ENCODE assay signal across 19 cellular contexts in the genomic region with DNA sequence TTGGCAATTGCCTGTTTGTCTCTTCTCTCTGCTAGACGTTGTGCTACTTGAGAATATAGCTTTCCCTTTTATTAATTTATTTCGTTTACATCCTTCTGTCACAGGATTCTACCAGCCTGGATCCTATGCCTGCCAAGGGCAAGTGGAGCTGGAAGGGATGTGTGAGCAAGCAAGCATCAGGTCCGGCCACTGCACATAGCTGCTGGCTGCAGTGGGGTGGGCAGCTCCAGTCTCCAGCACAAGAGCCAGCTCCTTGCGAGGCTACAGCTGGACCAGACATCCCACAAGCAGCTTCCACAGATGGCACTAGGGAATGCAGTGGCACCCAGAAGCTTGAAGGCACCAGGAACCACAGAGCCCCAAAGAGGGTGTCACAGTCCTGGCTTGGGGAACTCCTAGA.
DNase-seq lines count a peak whose midpoint lies in the region; ATAC-seq, FAIRE-seq and TF ChIP-seq lines count a peak whose summit lies in the region.
"Had no signal": no experiment of that assay in that cellular context is flagged by ENCODE, and none has a peak within 500 bp of the region (broad histone marks: within the 10 kb centered on the region; RNA-seq: fewer than 3 reads in every experiment).

No MANE protein-coding gene starts in this region.

- TF ChIP-seq CTCF in endodermal cell (conservative IDR thresholded peaks at IDR 0.05) = no peak
- no peak for TF ChIP-seq CTCF in pancreas (IDR thresholded peaks at IDR 0.05)

- no peak overlapping the region for H3K4me3 Mint-ChIP-seq in stimulated activated naive CD8-positive, alpha-beta T cell treated with anti-CD3 and anti-CD28 coated beads, Interleukin-15, amount 100 ng/mL, for 72 hours
- no peak overlapping the region for H3K4me3 Mint-ChIP-seq in endodermal cell
- H3K4me3 Mint-ChIP-seq in activated T-helper 2 cell treated with anti-CD3 and anti-CD28 coated beads, Interferon-gamma antibody, Interleukin-2, Interleukin-4, amounts not matched to agents 10 μg/mL and 5 μg/mL and 100 μg/mL, durations not matched to agents 14 hours and 24 hours and 36 hours (ENCODE audit: low read depth) = no peak overlapping the region

- H3K9me3 ChIP-seq in endodermal cell (ENCODE audit: control insufficient read depth, low read length) (no peaks in the 10 kb centered on the region), pancreas (no peaks in the 10 kb centered on the region)
- H3K9me3 ChIP-seq: SJCRH30 had no signal

- H3K9ac ChIP-seq in endodermal cell (ENCODE audit: extremely low read depth, low read length, poor library complexity, severe bottlenecking) = no peak overlapping the region

- H3K4me1 ChIP-seq in endodermal cell (ENCODE audit: control insufficient read depth, insufficient read depth, low read length) = no peaks in the 10 kb centered on the region
- H3K4me1 ChIP-seq in pancreas = peaks cover 0 to 5% (median 0%) of the 10 kb centered on the region in 3 donors

- H3K27ac ChIP-seq in endodermal cell (ENCODE audit: low read depth, low read length) (no peak overlapping the region), pancreas (no peak overlapping the region)
- H3K27ac ChIP-seq: SJCRH30 had no signal

- intact Hi-C loops in pancreas (cut with DNase I) = no loop called here
- intact Hi-C loops in activated T-helper 2 cell treated with anti-CD3 and anti-CD28 coated beads, Interferon-gamma antibody, Interleukin-2, Interleukin-4, amounts not matched to agents 10 μg/mL and 5 μg/mL and 100 μg/mL, durations not matched to agents 14 hours and 24 hours and 36 hours (cut with micrococcal nuclease) = no loop called here

- no peaks in the 10 kb centered on the region for H3K27me3 Mint-ChIP-seq in stimulated activated naive CD8-positive, alpha-beta T cell treated with anti-CD3 and anti-CD28 coated beads, Interleukin-15, amount 100 ng/mL, for 72 hours
- no peaks in the 10 kb centered on the region for H3K27me3 Mint-ChIP-seq in endodermal cell (ENCODE audit: insufficient read depth)
- no peaks in the 10 kb centered on the region for H3K27me3 Mint-ChIP-seq in activated T-helper 2 cell treated with anti-CD3 and anti-CD28 coated beads, Interferon-gamma antibody, Interleukin-2, Interleukin-4, amounts not matched to agents 10 μg/mL and 5 μg/mL and 100 μg/mL, durations not matched to agents 14 hours and 24 hours and 36 hours (ENCODE audit: low read depth)

- no peak overlapping the region for H3K4me3 ChIP-seq in endodermal cell (ENCODE audit: low read length)
- H3K4me3 ChIP-seq in pancreas = no peak overlapping the region
- H3K4me3 ChIP-seq: SJCRH30 had no signal

- no peaks in the 10 kb centered on the region for H3K36me3 Mint-ChIP-seq in endodermal cell (ENCODE audit: low read depth)
- no peaks in the 10 kb centered on the region for H3K36me3 Mint-ChIP-seq in activated T-helper 2 cell treated with anti-CD3 and anti-CD28 coated beads, Interferon-gamma antibody, Interleukin-2, Interleukin-4, amounts not matched to agents 10 μg/mL and 5 μg/mL and 100 μg/mL, durations not matched to agents 14 hours and 24 hours and 36 hours (ENCODE audit: low read depth)

- H3K27me3 ChIP-seq in endodermal cell (ENCODE audit: control insufficient read depth, insufficient read depth, low read length, poor library complexity, severe bottlenecking) (no peaks in the 10 kb centered on the region), pancreas (no peaks in the 10 kb centered on the region)
- H3K27me3 ChIP-seq: SJCRH30 had no signal

- H3K27ac Mint-ChIP-seq in stimulated activated naive CD8-positive, alpha-beta T cell treated with anti-CD3 and anti-CD28 coated beads, Interleukin-15, amount 100 ng/mL, for 72 hours = peak overlapping the region in 1 of 2 donors; percentile 31
- H3K27ac Mint-ChIP-seq in endodermal cell = no peak overlapping the region
- no peak overlapping the region for H3K27ac Mint-ChIP-seq in activated T-helper 2 cell treated with anti-CD3 and anti-CD28 coated beads, Interferon-gamma antibody, Interleukin-2, Interleukin-4, amounts not matched to agents 10 μg/mL and 5 μg/mL and 100 μg/mL, durations not matched to agents 14 hours and 24 hours and 36 hours

- ATAC-seq in stimulated activated naive CD8-positive, alpha-beta T cell treated with anti-CD3 and anti-CD28 coated beads, Interleukin-15, amount 100 ng/mL, for 72 hours = peak; percentile 20
- no peak for ATAC-seq in stimulated activated naive CD8-positive, alpha-beta T cell treated with anti-CD3 and anti-CD28 coated beads, Interleukin-15, Interleukin-2, amounts not matched to agents 100 U/mL and 50 U/mL, for 24 hours
- peak in 3 of 4 donors; percentile 17 to 38 (median 33) for ATAC-seq in pancreas

- no peak for FAIRE-seq in pancreas (lab: Jason Lieb, UNC)

- DNase-seq in stimulated activated naive CD8-positive, alpha-beta T cell treated with anti-CD3 and anti-CD28 coated beads, Interleukin-15, amount 100 ng/mL, for 72 hours = no peak
- no peak for DNase-seq in stimulated activated naive CD8-positive, alpha-beta T cell treated with anti-CD3 and anti-CD28 coated beads, Interleukin-15, Interleukin-2, amounts not matched to agents 100 U/mL and 50 U/mL, for 24 hours
- peak; percentile 41 for DNase-seq in endodermal cell
- DNase-seq in pancreas = peak in 1 of 6 donors; percentile 35
- DNase-seq in epidermal melanocyte (ENCODE audit: insufficient read length, low spot score) = no peak
- DNase-seq in activated T-helper 2 cell treated with anti-CD3 and anti-CD28 coated beads, Interferon-gamma antibody, Interleukin-2, Interleukin-4, amounts not matched to agents 10 μg/mL and 5 μg/mL and 100 μg/mL, durations not matched to agents 14 hours and 24 hours and 36 hours (ENCODE audit: low spot score) = no peak
- no peak for DNase-seq in GOT3 (lab: John Stamatoyannopoulos, UW)
- DNase-seq: ACHN, C1 segment of cervical spinal cord, DND-41, HCEC 1CT, IMR-90, NCI-H1417, NCI-H187, NCI-H2107, NCI-H524, NCI-H82, RPMI8226, SJCRH30 had no signal

- WGBS in endodermal cell (ENCODE audit: insufficient coverage in 1 of 2, insufficient read length in 1 of 2), 2 experiments = 79 to 91% methylated on average over 2 to 4 of the region's 4 CpGs
- WGBS in pancreas, 2 donors = 44% methylated on average over 4 of the region's 4 CpGs

- no peaks in the 10 kb centered on the region for H3K4me1 Mint-ChIP-seq in stimulated activated naive CD8-positive, alpha-beta T cell treated with anti-CD3 and anti-CD28 coated beads, Interleukin-15, amount 100 ng/mL, for 72 hours
- no peaks in the 10 kb centered on the region for H3K4me1 Mint-ChIP-seq in endodermal cell
- H3K4me1 Mint-ChIP-seq in activated T-helper 2 cell treated with anti-CD3 and anti-CD28 coated beads, Interferon-gamma antibody, Interleukin-2, Interleukin-4, amounts not matched to agents 10 μg/mL and 5 μg/mL and 100 μg/mL, durations not matched to agents 14 hours and 24 hours and 36 hours (ENCODE audit: low read depth) = no peaks in the 10 kb centered on the region

- H3K9me3 Mint-ChIP-seq in stimulated activated naive CD8-positive, alpha-beta T cell treated with anti-CD3 and anti-CD28 coated beads, Interleukin-15, amount 100 ng/mL, for 72 hours = no peaks in the 10 kb centered on the region
- H3K9me3 Mint-ChIP-seq in endodermal cell = no peaks in the 10 kb centered on the region
- H3K9me3 Mint-ChIP-seq in activated T-helper 2 cell treated with anti-CD3 and anti-CD28 coated beads, Interferon-gamma antibody, Interleukin-2, Interleukin-4, amounts not matched to agents 10 μg/mL and 5 μg/mL and 100 μg/mL, durations not matched to agents 14 hours and 24 hours and 36 hours = no peaks in the 10 kb centered on the region

- H3K36me3 ChIP-seq in endodermal cell (ENCODE audit: control insufficient read depth, insufficient read depth, low read length) (no peaks in the 10 kb centered on the region), pancreas (no peaks in the 10 kb centered on the region)
- H3K36me3 ChIP-seq: SJCRH30 had no signal
